ENCODE assay signal across 21 cellular contexts in the genomic region with DNA sequence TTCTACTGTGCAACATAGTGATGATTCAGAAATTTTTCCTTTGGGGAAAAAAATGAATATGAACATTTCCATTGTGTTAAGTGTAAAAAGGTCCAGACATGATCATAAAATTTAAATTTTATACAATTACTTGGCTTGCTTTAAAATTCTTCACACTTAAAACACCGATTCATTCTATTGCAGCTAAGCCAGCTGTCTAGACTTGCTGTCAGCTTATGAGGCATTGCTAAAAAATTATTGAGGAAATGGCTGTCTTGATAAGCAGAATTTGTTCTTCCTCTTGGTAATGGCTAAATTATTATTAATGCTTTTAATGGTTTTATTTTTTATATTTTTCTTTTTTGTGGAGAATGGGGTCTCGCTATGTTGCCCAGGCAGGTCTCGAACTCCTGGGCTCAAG. TPM values are rescaled to one million over a fixed set of nuclear protein-coding genes. Genes with fewer than 3 reads are reported as not detected.
DNase-seq lines count a peak whose midpoint lies in the region; ATAC-seq and TF ChIP-seq lines count a peak whose summit lies in the region.
"Had no signal": no experiment of that assay in that cellular context is flagged by ENCODE, and none has a peak within 500 bp of the region (broad histone marks: within the 10 kb centered on the region; RNA-seq: fewer than 3 reads in every experiment).

No MANE protein-coding gene starts in this region.

- no peaks in the 10 kb centered on the region for H3K9me3 Mint-ChIP-seq in stimulated activated naive CD8-positive, alpha-beta T cell treated with anti-CD3 and anti-CD28 coated beads, Interleukin-15, Interleukin-2, amounts not matched to agents 100 ng/mL and 50 ng/mL, for 24 hours
- no peaks in the 10 kb centered on the region for H3K9me3 Mint-ChIP-seq in stimulated activated naive CD8-positive, alpha-beta T cell treated with anti-CD3 and anti-CD28 coated beads, Interleukin-15, amount 100 ng/mL, for 72 hours

- H3K9me2 ChIP-seq in Loucy (replicated peaks; ENCODE audit: low read depth, low read length): no peaks in the 10 kb centered on the region

- H3K27me3 ChIP-seq in Loucy (ENCODE audit: insufficient read depth, low read length, poor library complexity, severe bottlenecking) (no peaks in the 10 kb centered on the region), gastrocnemius medialis (no peaks in the 10 kb centered on the region)
- no peaks in the 10 kb centered on the region for H3K27me3 ChIP-seq in effector memory CD4-positive, alpha-beta T cell (replicated peaks; ENCODE audit: control insufficient read depth, insufficient read depth, low read length, poor library complexity, severe bottlenecking)
- H3K27me3 ChIP-seq: BE2C had no signal

- H3K4me1 ChIP-seq in Loucy (ENCODE audit: insufficient read depth, low read length, poor library complexity, severe bottlenecking): peaks cover 24% of the 10 kb centered on the region
- H3K4me1 ChIP-seq in effector memory CD4-positive, alpha-beta T cell (ENCODE audit: control insufficient read depth, insufficient read depth, low read length, poor library complexity, severe bottlenecking): peaks cover 15% of the 10 kb centered on the region
- peaks cover 21 to 28% of the 10 kb centered on the region in 2 donors for H3K4me1 ChIP-seq in gastrocnemius medialis

- H3K27me3 Mint-ChIP-seq in stimulated activated naive CD8-positive, alpha-beta T cell treated with anti-CD3 and anti-CD28 coated beads, Interleukin-15, Interleukin-2, amounts not matched to agents 100 ng/mL and 50 ng/mL, for 24 hours: no peaks in the 10 kb centered on the region
- no peaks in the 10 kb centered on the region for H3K27me3 Mint-ChIP-seq in stimulated activated naive CD8-positive, alpha-beta T cell treated with anti-CD3 and anti-CD28 coated beads, Interleukin-15, amount 100 ng/mL, for 72 hours

- no peak overlapping the region for H3K4me3 ChIP-seq in Loucy (ENCODE audit: low read length, poor library complexity, severe bottlenecking)
- no peak overlapping the region for H3K4me3 ChIP-seq in effector memory CD4-positive, alpha-beta T cell (ENCODE audit: insufficient read depth, low read depth, low read length, poor library complexity, severe bottlenecking)
- H3K4me3 ChIP-seq in gastrocnemius medialis: no peak overlapping the region
- H3K4me3 ChIP-seq: GM23248, K562 had no signal

- peak overlapping the region; percentile 80 for H3K27ac Mint-ChIP-seq in stimulated activated naive CD8-positive, alpha-beta T cell treated with anti-CD3 and anti-CD28 coated beads, Interleukin-15, Interleukin-2, amounts not matched to agents 100 ng/mL and 50 ng/mL, for 24 hours
- no peak overlapping the region for H3K27ac Mint-ChIP-seq in stimulated activated naive CD8-positive, alpha-beta T cell treated with anti-CD3 and anti-CD28 coated beads, Interleukin-15, amount 100 ng/mL, for 72 hours

- H4K20me1 ChIP-seq in Loucy (ENCODE audit: insufficient read depth, low read length, poor library complexity, severe bottlenecking): peaks cover 20% of the 10 kb centered on the region

- H3K36me3 Mint-ChIP-seq in stimulated activated naive CD8-positive, alpha-beta T cell treated with anti-CD3 and anti-CD28 coated beads, Interleukin-15, Interleukin-2, amounts not matched to agents 100 ng/mL and 50 ng/mL, for 24 hours (ENCODE audit: low read depth): peaks cover 45% of the 10 kb centered on the region

- peak overlapping the region; percentile 13 for H3K27ac ChIP-seq in effector memory CD4-positive, alpha-beta T cell (ENCODE audit: insufficient read depth, low read length, poor library complexity, severe bottlenecking)
- peak overlapping the region; percentile 91 to 100 (median 100) for H3K27ac ChIP-seq in gastrocnemius medialis
- H3K27ac ChIP-seq: GM23248, HL-60 had no signal

- no peak overlapping the region for H3K4me3 Mint-ChIP-seq in stimulated activated naive CD8-positive, alpha-beta T cell treated with anti-CD3 and anti-CD28 coated beads, Interleukin-15, Interleukin-2, amounts not matched to agents 100 ng/mL and 50 ng/mL, for 24 hours
- H3K4me3 Mint-ChIP-seq in stimulated activated naive CD8-positive, alpha-beta T cell treated with anti-CD3 and anti-CD28 coated beads, Interleukin-15, amount 100 ng/mL, for 72 hours: no peak overlapping the region

- TF ChIP-seq CTCF in Loucy (conservative IDR thresholded peaks at IDR 0.05; ENCODE audit: low read length) (no peak), gastrocnemius medialis (IDR thresholded peaks at IDR 0.05 in 4 of 5, conservative IDR thresholded peaks at IDR 0.05 in 1 of 5) (no peak)

- peak overlapping the region; percentile 79 for H3K4me2 ChIP-seq in Loucy (ENCODE audit: low read depth, low read length, poor library complexity, severe bottlenecking)

- H3K4me1 Mint-ChIP-seq in stimulated activated naive CD8-positive, alpha-beta T cell treated with anti-CD3 and anti-CD28 coated beads, Interleukin-15, Interleukin-2, amounts not matched to agents 100 ng/mL and 50 ng/mL, for 24 hours (ENCODE audit: low read depth): peaks cover 40% of the 10 kb centered on the region
- peaks cover 37% of the 10 kb centered on the region for H3K4me1 Mint-ChIP-seq in stimulated activated naive CD8-positive, alpha-beta T cell treated with anti-CD3 and anti-CD28 coated beads, Interleukin-15, amount 100 ng/mL, for 72 hours

- H3K9me3 ChIP-seq in Loucy (ENCODE audit: insufficient read depth, low read depth, low read length) (no peaks in the 10 kb centered on the region), gastrocnemius medialis (no peaks in the 10 kb centered on the region)
- no peaks in the 10 kb centered on the region for H3K9me3 ChIP-seq in effector memory CD4-positive, alpha-beta T cell (ENCODE audit: control insufficient read depth, low read length)
- H3K9me3 ChIP-seq: BE2C had no signal

- no peaks in the 10 kb centered on the region for H3K36me3 ChIP-seq in Loucy (ENCODE audit: insufficient read depth, low read length)
- H3K36me3 ChIP-seq in effector memory CD4-positive, alpha-beta T cell (ENCODE audit: control insufficient read depth, insufficient read depth, low read length): peaks cover 5% of the 10 kb centered on the region
- peaks cover 0 to 50% of the 10 kb centered on the region in 2 donors for H3K36me3 ChIP-seq in gastrocnemius medialis

- TF ChIP-seq POLR2A in gastrocnemius medialis (IDR thresholded peaks at IDR 0.05): no peak

- no peak overlapping the region for H2AFZ ChIP-seq in Loucy (ENCODE audit: low read length)
- H2AFZ ChIP-seq: GM23248 had no signal

- peak overlapping the region; percentile 76 for H3K9ac ChIP-seq in Loucy (ENCODE audit: low read depth, low read length, poor library complexity, severe bottlenecking)

- in situ Hi-C loops in gastrocnemius medialis (cut with MboI; ENCODE audit: low sequenced_read_pairs in 4 of 4): no loop called here

- H3K79me2 ChIP-seq in Loucy (ENCODE audit: insufficient read depth, low read length): peaks cover 33% of the 10 kb centered on the region

- H3F3A ChIP-seq in Loucy (ENCODE audit: low read depth): peaks cover 6% of the 10 kb centered on the region; the same call in 1 of the 2 replicates

- no peak for DNase-seq in stimulated activated naive CD8-positive, alpha-beta T cell treated with anti-CD3 and anti-CD28 coated beads, Interleukin-15, amount 100 ng/mL, for 72 hours
- no peak for DNase-seq in effector memory CD4-positive, alpha-beta T cell
- DNase-seq in gastrocnemius medialis (no peak), NCI-H1417 treated with DMSO at 0.1 percent for 48 hours (lab: John Stamatoyannopoulos, UW) (no peak), AG20443 (ENCODE audit: low spot score) (no peak), glomerular visceral epithelial cell (ENCODE audit: extremely low spot score) (no peak)
- DNase-seq: ACHN; BE2C; Calu3; GM23248; NCI-H1092; NCI-H1694; NCI-H2107; NCI-H345; NCI-H69; NK-92 treated with Interleukin-12 subunit alpha and Interleukin-12 subunit beta, amount 100 ng/mL, for 24 hours had no signal

- intact Hi-C loops in gastrocnemius medialis (cut with DNase I; ENCODE audit: low total_unique reads): loop anchor here (10.0 kb wide), 3 partner anchors 172 to 442 kb away; a partner anchor contains a TSS

- ATAC-seq in stimulated activated naive CD8-positive, alpha-beta T cell treated with anti-CD3 and anti-CD28 coated beads, Interleukin-15, amount 100 ng/mL, for 72 hours: no peak
- no peak for ATAC-seq in gastrocnemius medialis
- ATAC-seq: K562, Right ventricle myocardium inferior had no signal

RNA-seq across cellular contexts. Expression of a gene that starts 1.8 kb away (rescaled TPM):
- 10 to 100 TPM in 3 of 4 donors, 1 to 10 TPM in 1; 9.7 to 16.0 (median 14.0) TPM for total RNA-seq in gastrocnemius medialis

RNA-seq across cellular contexts. Expression of a gene that starts 2.3 kb away (rescaled TPM):
- 10 to 100 TPM; 31.1 to 41.9 (median 32.2) TPM for total RNA-seq in gastrocnemius medialis

RNA-seq across cellular contexts. Expression of a gene that starts 19.9 kb away (rescaled TPM):
- 10 to 100 TPM in 2 of 4 donors, 1 to 10 TPM in 2; 8.3 to 17.9 (median 11.1) TPM for total RNA-seq in gastrocnemius medialis

RNA-seq across cellular contexts. Expression of a gene that starts 20.1 kb away (rescaled TPM):
- 10 to 100 TPM; 14.8 to 36.4 (median 27.4) TPM for total RNA-seq in gastrocnemius medialis
